8 cellular contexts compared by ENCODE assay signal in the genomic region with DNA sequence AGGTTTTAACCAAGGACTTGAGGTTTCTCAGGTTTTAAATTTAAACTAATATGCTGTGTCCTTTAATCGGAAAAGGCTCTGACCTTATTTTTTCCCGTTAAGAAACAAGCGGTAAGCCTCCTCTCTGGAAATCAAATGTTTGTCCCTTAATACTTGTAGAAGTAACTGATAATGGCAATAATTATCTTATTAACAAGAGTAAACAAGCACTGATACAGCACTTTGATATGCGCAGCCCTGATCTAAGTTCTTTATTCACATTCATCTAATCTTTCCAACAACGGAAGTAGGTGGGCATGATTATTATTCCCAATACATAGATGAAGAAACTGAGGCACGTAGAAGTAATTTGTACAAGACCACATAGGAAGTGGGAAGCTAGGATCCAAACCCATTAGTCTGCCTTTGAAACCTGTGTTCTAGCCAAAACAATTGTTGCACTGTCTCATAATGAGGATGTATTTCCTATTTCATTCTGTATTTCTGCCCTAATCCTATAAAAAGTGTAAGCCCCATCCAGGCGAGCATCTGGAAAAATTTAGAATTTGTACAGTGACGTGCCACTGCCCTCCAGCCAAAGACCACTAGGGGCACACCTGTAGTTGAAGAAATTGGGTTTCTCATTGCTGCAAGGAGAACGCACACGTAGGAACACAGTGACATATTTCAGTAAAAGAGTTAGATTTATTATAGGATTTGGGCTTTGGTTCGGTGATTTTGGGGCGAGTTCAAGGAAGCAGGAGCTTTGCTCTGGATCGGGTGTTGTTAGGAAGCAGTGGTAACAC. TPM values are rescaled to one million over a fixed set of nuclear protein-coding genes. Genes with fewer than 3 reads are reported as not detected.
DNase-seq lines count a peak whose midpoint lies in the region; ATAC-seq and TF ChIP-seq lines count a peak whose summit lies in the region.

No MANE protein-coding gene starts in this region.

- intact Hi-C loops in colonic mucosa (cut with DNase I): loop anchor here (5.0 kb wide), 1 partner anchor 144 kb away; a partner anchor contains a TSS

- ATAC-seq in GM21825 (IDR thresholded peaks at IDR 0.05; ENCODE audit: unreplicated experiment): no peak
- ATAC-seq in GM18867 (IDR thresholded peaks at IDR 0.05; ENCODE audit: unreplicated experiment): no peak
- no peak for ATAC-seq in GM19324 (IDR thresholded peaks at IDR 0.05; ENCODE audit: low FRiP score, unreplicated experiment)

- H3K36me3 ChIP-seq in ES-I3 (ENCODE audit: insufficient read depth, low read length): no peaks in the 10 kb centered on the region
- H3K36me3 ChIP-seq in colonic mucosa: no peaks in the 10 kb centered on the region
- no peaks in the 10 kb centered on the region for H3K36me3 ChIP-seq in neural progenitor cell

- H3K9me3 ChIP-seq in ES-I3 (ENCODE audit: control insufficient read depth, insufficient read depth, low read length) (no peaks in the 10 kb centered on the region), colonic mucosa (no peaks in the 10 kb centered on the region), neural progenitor cell (ENCODE audit: low read depth) (no peaks in the 10 kb centered on the region)

- peak overlapping the region; percentile 35 for H3K27ac Mint-ChIP-seq in neural progenitor cell

- H2AFZ ChIP-seq in neural progenitor cell (replicated peaks): peak overlapping the region; percentile 74

- no peaks in the 10 kb centered on the region for H3K27me3 ChIP-seq in colonic mucosa
- H3K27me3 ChIP-seq in neural progenitor cell: no peaks in the 10 kb centered on the region

- peak overlapping the region; percentile 62; the same call in 1 of the 2 replicates for H3K9ac ChIP-seq in ES-I3 (ENCODE audit: low read depth, low read length)
- peak overlapping the region in 1 of 2 donors; percentile 79 for H3K9ac ChIP-seq in colonic mucosa (ENCODE audit: low read depth in 2 of 2, low read length in 2 of 2)
- H3K9ac ChIP-seq in neural progenitor cell: no peak overlapping the region

- peak overlapping the region; percentile 77 for H3K27ac ChIP-seq in colonic mucosa
- peak overlapping the region; percentile 40 for H3K27ac ChIP-seq in neural progenitor cell

- peaks cover 25% of the 10 kb centered on the region for H3K4me1 Mint-ChIP-seq in neural progenitor cell

- peaks cover 4% of the 10 kb centered on the region for H3K36me3 Mint-ChIP-seq in neural progenitor cell

- H3F3A ChIP-seq in neural progenitor cell (ENCODE audit: low read depth): peaks cover 37% of the 10 kb centered on the region

- peaks cover 5% of the 10 kb centered on the region for H4K20me1 ChIP-seq in neural progenitor cell (ENCODE audit: low read depth)

- TF ChIP-seq CTCF in colonic mucosa (IDR thresholded peaks at IDR 0.05) (peak; percentile 5), neural progenitor cell (IDR thresholded peaks at IDR 0.05) (peak; percentile 61)

- peaks cover 19% of the 10 kb centered on the region for H3K79me2 ChIP-seq in neural progenitor cell (ENCODE audit: low read depth)

- no peaks in the 10 kb centered on the region for H3K9me3 Mint-ChIP-seq in neural progenitor cell

- H3K27me3 Mint-ChIP-seq in neural progenitor cell (ENCODE audit: insufficient read depth, low read depth): peaks cover 5% of the 10 kb centered on the region

- H3K4me2 ChIP-seq in neural progenitor cell: peak overlapping the region; percentile 62

- H3K4me1 ChIP-seq in ES-I3 (ENCODE audit: insufficient read depth, low read length) (peaks cover 13% of the 10 kb centered on the region; the same call in 1 of the 2 replicates), colonic mucosa (no peaks in the 10 kb centered on the region), neural progenitor cell (peaks cover 9% of the 10 kb centered on the region)

- H3K4me3 Mint-ChIP-seq in neural progenitor cell: peak overlapping the region; percentile 94

- DNase-seq in NAMALWA (ENCODE audit: low spot score): peak; percentile 69
- DNase-seq in colonic mucosa: no peak
- no peak for DNase-seq in neural progenitor cell (ENCODE audit: low spot score)
- no peak for DNase-seq in NOMO-1 treated with DMSO at 0.1 percent for 48 hours (lab: John Stamatoyannopoulos, UW; ENCODE audit: unreplicated experiment)

- H3K4me3 ChIP-seq in colonic mucosa (no peak overlapping the region), neural progenitor cell (peak overlapping the region; percentile 93)

RNA-seq across cellular contexts. Expression of a gene that starts 0.6 kb away (rescaled TPM):
- total RNA-seq in colonic mucosa (not detected), neural progenitor cell (ENCODE audit: low replicate concordance) (not detected in 2 replicates)

RNA-seq across cellular contexts. Expression of a gene that starts 0.7 kb away (rescaled TPM):
- total RNA-seq in colonic mucosa: 10 to 100 TPM; 36.3 to 38.9 TPM
- 44.2 and 81.0 TPM in 2 replicates for total RNA-seq in neural progenitor cell (ENCODE audit: low replicate concordance)
